In the genomic region with DNA sequence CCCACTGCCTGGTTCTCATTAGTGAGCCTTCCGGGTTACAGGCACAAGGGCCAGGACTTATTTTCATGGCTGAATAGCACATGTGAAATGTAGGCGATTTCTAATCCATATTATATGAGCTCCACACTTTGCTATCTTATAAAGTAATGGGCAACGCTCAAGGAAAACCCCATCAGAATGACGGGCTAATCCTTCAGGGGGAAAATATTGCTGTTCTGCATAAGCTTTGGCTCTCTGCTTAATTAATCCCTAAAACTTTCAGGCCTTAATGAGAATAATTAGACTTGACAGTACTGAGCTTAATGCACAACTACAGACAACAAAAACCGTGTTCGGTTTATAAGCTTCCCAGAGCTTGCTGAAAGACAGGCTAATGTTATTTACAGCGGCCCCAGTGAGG, we compare ENCODE assay signal across 17 cellular contexts.
DNase-seq lines count a peak whose midpoint lies in the region; FAIRE-seq and TF ChIP-seq lines count a peak whose summit lies in the region.
"Had no signal": no experiment of that assay in that cellular context is flagged by ENCODE, and none has a peak within 500 bp of the region (broad histone marks: within the 10 kb centered on the region; RNA-seq: fewer than 3 reads in every experiment).

No MANE protein-coding gene starts in this region.

- no peak overlapping the region for H3K4ac ChIP-seq in H9 (ENCODE audit: low read depth, low read length)

- no peaks in the 10 kb centered on the region for H3K36me3 ChIP-seq in WERI-Rb-1
- H3K36me3 ChIP-seq in hepatocyte (replicated peaks; ENCODE audit: insufficient read depth, low read depth) = no peaks in the 10 kb centered on the region
- H3K36me3 ChIP-seq in OCI-LY7 (ENCODE audit: insufficient read depth, low read length) = no peaks in the 10 kb centered on the region

- H3K4me1 Mint-ChIP-seq in H9 = peaks cover 28 to 55% of the 10 kb centered on the region in 2 experiments

- H3K79me2 ChIP-seq in H9 (ENCODE audit: insufficient read depth, low read length) (no peaks in the 10 kb centered on the region), hepatocyte (no peaks in the 10 kb centered on the region), OCI-LY7 (ENCODE audit: insufficient read depth, low read depth, low read length) (no peaks in the 10 kb centered on the region)

- CTCF ChIA-PET in OCI-LY7 (lab: Charles Lee; ENCODE audit: unreplicated experiment) = no interaction called here

- no peak overlapping the region for H2BK12ac ChIP-seq in H9 (ENCODE audit: insufficient read length, low read depth, low read length)

- TF ChIP-seq POLR2A in H54 (IDR thresholded peaks at IDR 0.05; ENCODE audit: low read depth, low read length) = no peak

- H3K4me3 ChIP-seq in WERI-Rb-1 (ENCODE audit: low read depth, low read length) (peak overlapping the region; percentile 38), hepatocyte (no peak overlapping the region), retinal pigment epithelial cell (ENCODE audit: low read length) (no peak overlapping the region), OCI-LY7 (ENCODE audit: low read depth, low read length, poor library complexity, severe bottlenecking) (no peak overlapping the region)

- BruUV-seq in OCI-LY7 (replicated peaks; lab: Mats Ljungman, UMichigan) = no TSS peak

- H4K20me1 ChIP-seq in H9 (ENCODE audit: control insufficient read depth, insufficient read depth, insufficient read length) (no peaks in the 10 kb centered on the region), hepatocyte (ENCODE audit: insufficient read depth, poor library complexity, severe bottlenecking) (no peaks in the 10 kb centered on the region), OCI-LY7 (ENCODE audit: insufficient read depth, low read length) (no peaks in the 10 kb centered on the region)

- no peak overlapping the region for H3K4me2 ChIP-seq in H9 (ENCODE audit: insufficient read depth, insufficient read length, low read length)
- peak overlapping the region; percentile 21 for H3K4me2 ChIP-seq in hepatocyte
- no peak overlapping the region for H3K4me2 ChIP-seq in OCI-LY7 (ENCODE audit: low read length)

- H2AFZ ChIP-seq in H9 (ENCODE audit: low read length) (no peak overlapping the region), hepatocyte (no peak overlapping the region), OCI-LY7 (ENCODE audit: low read length) (no peak overlapping the region)

- H3K9me3 Mint-ChIP-seq in H9 = no peaks in the 10 kb centered on the region; a peak in 2 of 5 replicates

- H3K9me2 ChIP-seq in hepatocyte (replicated peaks; ENCODE audit: insufficient read depth) (no peaks in the 10 kb centered on the region), OCI-LY7 (ENCODE audit: insufficient read depth, low read length) (no peaks in the 10 kb centered on the region)

- H4K91ac ChIP-seq in H9 (ENCODE audit: insufficient read length, low read depth, low read length) = no peak overlapping the region

- intact Hi-C loops in OCI-LY7 (cut with micrococcal nuclease; ENCODE audit: unreplicated experiment) = no loop called here

- no peak overlapping the region for H4K8ac ChIP-seq in H9 (replicated peaks; ENCODE audit: insufficient read length, low read depth, low read length)

- H3K14ac ChIP-seq in H9 (ENCODE audit: insufficient read depth, low read length) = no peak overlapping the region

- H2BK20ac ChIP-seq in H9 (ENCODE audit: low read depth, low read length, poor library complexity, severe bottlenecking) = no peak overlapping the region

- H3K79me1 ChIP-seq in H9 (ENCODE audit: insufficient read depth, low read depth, low read length, poor library complexity, severe bottlenecking) = no peaks in the 10 kb centered on the region

- FAIRE-seq in H54 (lab: Jason Lieb, UNC) = no peak
- FAIRE-seq: GM19239 had no signal

- H3K18ac ChIP-seq in H9 (ENCODE audit: insufficient read length, low read depth, low read length) = no peak overlapping the region

- H3K4me3 Mint-ChIP-seq in H9 = no peak overlapping the region

- no peak overlapping the region for H3K27ac Mint-ChIP-seq in H9

- no peak overlapping the region for H3K23ac ChIP-seq in H9 (ENCODE audit: insufficient read length, low read depth, low read length)

- H2BK5ac ChIP-seq in H9 (ENCODE audit: insufficient read length, low read length) = no peak overlapping the region

- H3K56ac ChIP-seq in H9 (ENCODE audit: insufficient read length, low read depth, low read length) = no peak overlapping the region

- H3K9ac ChIP-seq in H9 (ENCODE audit: extremely low read depth, insufficient read length, low read length) = no peak overlapping the region

- H3K36me3 Mint-ChIP-seq in H9 (ENCODE audit: insufficient read depth in 1 of 3, low read depth in 3 of 3) = peaks cover 2 to 24% (median 4%) of the 10 kb centered on the region in 3 experiments; a peak in 4 of 7 replicates

- no peaks in the 10 kb centered on the region for H3K9me3 ChIP-seq in H9 (ENCODE audit: control insufficient read depth, low read depth, low read length)
- H3K9me3 ChIP-seq in WERI-Rb-1 (ENCODE audit: severe bottlenecking) = no peaks in the 10 kb centered on the region
- no peaks in the 10 kb centered on the region for H3K9me3 ChIP-seq in hepatocyte (ENCODE audit: low read depth)
- H3K9me3 ChIP-seq in OCI-LY7 (ENCODE audit: low read length) = no peaks in the 10 kb centered on the region; the same call in 1 of the 2 replicates

- no peak overlapping the region for H4K5ac ChIP-seq in H9 (ENCODE audit: insufficient read length, low read depth, low read length)

- TF ChIP-seq CTCF in H9 (conservative IDR thresholded peaks at IDR 0.05) (no peak), WERI-Rb-1 (IDR thresholded peaks at IDR 0.05; ENCODE audit: low read depth, low read length) (no peak), hepatocyte (IDR thresholded peaks at IDR 0.05; ENCODE audit: poor library complexity) (no peak), retinal pigment epithelial cell (conservative IDR thresholded peaks at IDR 0.05; ENCODE audit: low read depth, low read length) (no peak), OCI-LY7 (conservative IDR thresholded peaks at IDR 0.05; ENCODE audit: low read length) (no peak)

- no CpG with 5 or more reads among the region's 7 CpGs for WGBS in H9 (ENCODE audit: extremely low coverage, insufficient read length, low lambda C conversion rate)
- 67% methylated on average over 7 of the region's 7 CpGs for WGBS in hepatocyte (ENCODE audit: low lambda C conversion rate, missing lambda C conversion rate)

- H3T11ph ChIP-seq in H9 (ENCODE audit: low read length) = no peak overlapping the region

- peaks cover 17% of the 10 kb centered on the region for H3K27me3 Mint-ChIP-seq in H9 (ENCODE audit: low read depth)

- POLR2A ChIA-PET in OCI-LY7 (lab: Charles Lee) = interaction anchor here (0.7 to 1.2 kb wide), 4 partner anchors 9 to 53 kb away, joined by 3 to 4 read pairs (median 3); no protein-coding TSS in a partner anchor

- H3K4me1 ChIP-seq in H9 (ENCODE audit: insufficient read depth, low read length) (peaks cover 3% of the 10 kb centered on the region; the same call in 1 of the 2 replicates), hepatocyte (ENCODE audit: insufficient read depth) (no peaks in the 10 kb centered on the region), OCI-LY7 (ENCODE audit: insufficient read depth, low read length, poor library complexity, severe bottlenecking) (peaks cover 32% of the 10 kb centered on the region)

- DNase-seq in H9 (peak; percentile 26), WERI-Rb-1 (peak; percentile 79), hepatocyte (ENCODE audit: low spot score) (no peak), retinal pigment epithelial cell (ENCODE audit: low read depth) (peak; percentile 82), H54 (ENCODE audit: insufficient read length, low spot score) (no peak), OCI-LY7 (ENCODE audit: low spot score) (no peak), glomerular visceral epithelial cell (ENCODE audit: extremely low spot score) (no peak)
- DNase-seq: IMR-90, KG1, MM.1S, NCI-H1417, NCI-H1694, NCI-H2029 treated with DMSO at 0.1 percent for 48 hours, NCI-H446 treated with DMSO at 0.1 percent for 48 hours, NCI-H526, SHP77 treated with DMSO at 0.1 percent for 48 hours had no signal

- no peak overlapping the region for H2BK120ac ChIP-seq in H9 (ENCODE audit: low read depth, low read length, poor library complexity, severe bottlenecking)

- H3K27ac ChIP-seq in H9 (ENCODE audit: insufficient read length, low read depth, low read length) (no peak overlapping the region), WERI-Rb-1 (peak overlapping the region; percentile 50), hepatocyte (no peak overlapping the region), OCI-LY7 (ENCODE audit: low read depth, low read length, poor library complexity, severe bottlenecking) (no peak overlapping the region)

- H2AK5ac ChIP-seq in H9 (ENCODE audit: insufficient read length, low read length) = no peak overlapping the region

- H3K23me2 ChIP-seq in H9 (ENCODE audit: insufficient read length, low read depth, low read length, poor library complexity, severe bottlenecking) = no peaks in the 10 kb centered on the region

- H2BK15ac ChIP-seq in H9 (ENCODE audit: low read depth, low read length) = no peak overlapping the region

- no peaks in the 10 kb centered on the region for H3K27me3 ChIP-seq in H9 (ENCODE audit: insufficient read depth, low read length)
- no peaks in the 10 kb centered on the region for H3K27me3 ChIP-seq in WERI-Rb-1 (ENCODE audit: insufficient read depth, low read depth, severe bottlenecking)
- no peaks in the 10 kb centered on the region for H3K27me3 ChIP-seq in hepatocyte

Comparison
In these comparisons a context has a peak if more than half of its experiments do, and no peak if none do; other contexts are left out.
1. DNase-seq: peak in H9 (single experiment), WERI-Rb-1 (single experiment) and retinal pigment epithelial cell (single experiment); none in hepatocyte (single experiment), H54 (single experiment), OCI-LY7 (single experiment) and glomerular visceral epithelial cell (single experiment).